ENCODE assay signal across 9 cellular contexts in genomic region chr1:227562923-227563318, GRCh38. TPM values are rescaled to one million over a fixed set of nuclear protein-coding genes. Genes with fewer than 3 reads are reported as not detected.
DNase-seq lines count a peak whose midpoint lies in the region; ATAC-seq and TF ChIP-seq lines count a peak whose summit lies in the region.
"Had no signal": no experiment of that assay in that cellular context is flagged by ENCODE, and none has a peak within 500 bp of the region (broad histone marks: within the 10 kb centered on the region; RNA-seq: fewer than 3 reads in every experiment).

No MANE protein-coding gene starts in this region.

- peaks cover 12% of the 10 kb centered on the region; the same call in 1 of the 2 replicates for H3K36me3 ChIP-seq in DND-41 (ENCODE audit: insufficient read depth, low read length)
- no peaks in the 10 kb centered on the region for H3K36me3 ChIP-seq in colonic mucosa
- no peaks in the 10 kb centered on the region for H3K36me3 ChIP-seq in osteoblast (ENCODE audit: insufficient read depth, low read length)
- H3K36me3 ChIP-seq: left lung had no signal

- no peaks in the 10 kb centered on the region; the same call in 1 of the 2 replicates for H4K20me1 ChIP-seq in DND-41 (ENCODE audit: insufficient read depth, low read length)
- peaks cover 2% of the 10 kb centered on the region for H4K20me1 ChIP-seq in osteoblast (ENCODE audit: insufficient read depth, low read length)

- TF ChIP-seq CTCF in DND-41 (IDR thresholded peaks at IDR 0.05; ENCODE audit: borderline replicate concordance, extremely low read depth, low read length, poor library complexity, severe bottlenecking) (no peak), LNCaP clone FGC (IDR thresholded peaks at IDR 0.05; ENCODE audit: control insufficient read depth, extremely low read depth, insufficient read depth) (no peak), colonic mucosa (IDR thresholded peaks at IDR 0.05) (no peak), osteoblast (IDR thresholded peaks at IDR 0.05; ENCODE audit: extremely low read depth, low read depth, low read length) (no peak)

- DNase-seq in DND-41 (no peak), LNCaP clone FGC (ENCODE audit: low read depth) (no peak), colonic mucosa (no peak), osteoblast (ENCODE audit: insufficient read length, low spot score, missing footprints) (no peak), DMS79 treated with DMSO at 0.1 percent for 48 hours (lab: John Stamatoyannopoulos, UW) (no peak), NCI-H2227 treated with DMSO at 0.1 percent for 48 hours (lab: John Stamatoyannopoulos, UW) (no peak), T-helper 9 cell (no peak)

- ATAC-seq in DND-41 (ENCODE audit: insufficient read depth, low read depth) (no peak), GM21526 (IDR thresholded peaks at IDR 0.05; ENCODE audit: low FRiP score, unreplicated experiment) (no peak)

- H3K9ac ChIP-seq in DND-41 (ENCODE audit: low read depth, low read length) (peak overlapping the region; percentile 75), colonic mucosa (ENCODE audit: low read depth in 2 of 2, low read length in 2 of 2) (no peak overlapping the region)

- H3K27me3 ChIP-seq in DND-41 (ENCODE audit: insufficient read depth, low read length, poor library complexity) (no peaks in the 10 kb centered on the region), colonic mucosa (peaks cover 4% of the 10 kb centered on the region), osteoblast (ENCODE audit: insufficient read depth, low read length) (peaks cover 10% of the 10 kb centered on the region)

- peaks cover 15% of the 10 kb centered on the region for H3K9me3 ChIP-seq in DND-41 (ENCODE audit: insufficient read depth, low read length, severe bottlenecking)
- H3K9me3 ChIP-seq in colonic mucosa, result no peaks in the 10 kb centered on the region
- H3K9me3 ChIP-seq in osteoblast (ENCODE audit: low read depth, low read length), result no peaks in the 10 kb centered on the region

- peak overlapping the region; percentile 81 for H2AFZ ChIP-seq in DND-41 (ENCODE audit: low read depth, low read length)
- peak overlapping the region; percentile 35 for H2AFZ ChIP-seq in osteoblast (ENCODE audit: low read length)

- H3K4me2 ChIP-seq in DND-41 (ENCODE audit: insufficient read depth, low read length) (peak overlapping the region; percentile 74), osteoblast (ENCODE audit: insufficient read depth, low read length) (no peak overlapping the region)

- intact Hi-C loops in colonic mucosa (cut with DNase I), result loop anchor here (10.0 kb wide), 1 partner anchor 172 kb away; the partner anchor contains the start of genes JMJD4 and SNAP47

- H3K4me3 ChIP-seq in DND-41 (ENCODE audit: low read depth in 1 of 2, low read length in 2 of 2) (peak overlapping the region; percentile 91 to 92; a peak in 3 of 4 replicates), LNCaP clone FGC (ENCODE audit: low read depth, low read length) (peak overlapping the region; percentile 63; the same call in 1 of the 2 replicates), colonic mucosa (no peak overlapping the region), osteoblast (ENCODE audit: insufficient read depth, low read length) (no peak overlapping the region)

- H3K4me1 ChIP-seq in DND-41 (ENCODE audit: insufficient read depth, low read length) (peaks cover 27% of the 10 kb centered on the region), colonic mucosa (no peaks in the 10 kb centered on the region), osteoblast (ENCODE audit: insufficient read depth, low read length) (peaks cover 5% of the 10 kb centered on the region)

- H3K27ac ChIP-seq in DND-41 (ENCODE audit: low read length) (peak overlapping the region; percentile 91), colonic mucosa (peak overlapping the region; percentile 83), osteoblast (ENCODE audit: low read depth, low read length) (no peak overlapping the region)

- H3K79me2 ChIP-seq in DND-41 (ENCODE audit: insufficient read depth, low read length) (peaks cover 45% of the 10 kb centered on the region), osteoblast (ENCODE audit: insufficient read depth, low read length) (peaks cover 23% of the 10 kb centered on the region)

RNA-seq across cellular contexts. Expression of gene ZNF678, which starts 0.4 kb away (rescaled TPM):
- 10 to 100 TPM in 1 of 2 donors, 1 to 10 TPM in 1; 7.4 to 10.4 TPM for total RNA-seq in colonic mucosa
- 3.6 and 6.2 TPM in 2 replicates for total RNA-seq in osteoblast

Comparison
In these comparisons a context has a peak if more than half of its experiments do, and no peak if none do; other contexts are left out.
1. H3K4me3 ChIP-seq: peak in DND-41 (2 of 2) and LNCaP clone FGC (single experiment); none in colonic mucosa (single experiment) and osteoblast (single experiment).